24 cellular contexts compared by ENCODE assay signal in the genomic region with DNA sequence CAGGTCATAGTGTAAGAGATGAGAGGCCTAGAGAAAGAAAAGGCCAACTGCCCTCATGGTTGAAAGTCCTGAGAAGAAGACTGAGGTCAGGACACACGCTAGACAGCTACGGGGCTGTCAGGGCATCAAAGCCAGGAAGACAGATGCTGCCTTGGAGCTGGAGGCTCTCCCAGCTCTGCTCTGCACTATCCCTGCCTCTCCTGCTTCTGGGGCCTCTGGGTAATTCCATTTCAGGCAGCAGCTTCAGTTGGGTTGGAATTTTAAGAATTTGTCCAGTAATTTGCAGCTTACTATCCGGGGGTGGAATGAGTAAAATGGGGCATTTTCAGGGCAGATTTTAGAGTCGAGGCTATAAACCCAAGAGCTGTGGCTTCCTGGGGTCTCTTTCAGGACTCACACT.
DNase-seq lines count a peak whose midpoint lies in the region; ATAC-seq and TF ChIP-seq lines count a peak whose summit lies in the region.
"Had no signal": no experiment of that assay in that cellular context is flagged by ENCODE, and none has a peak within 500 bp of the region (broad histone marks: within the 10 kb centered on the region; RNA-seq: fewer than 3 reads in every experiment).

No MANE protein-coding gene starts in this region.

- H2AFZ ChIP-seq in fibroblast of lung (ENCODE audit: low read length) = peak overlapping the region; percentile 47

- H3K27ac ChIP-seq in C4-2B (peak overlapping the region; percentile 65), SJSA1 (peak overlapping the region; percentile 59), fibroblast of lung (ENCODE audit: insufficient read depth, low read length) (no peak overlapping the region)
- H3K27ac ChIP-seq: cardiac muscle cell, lower lobe of right lung, prostate gland had no signal

- peak overlapping the region; percentile 38 to 86 (median 77) for H3K27ac Mint-ChIP-seq in nephron
- H3K27ac Mint-ChIP-seq: endodermal cell; natural killer cell; stimulated activated naive CD8-positive, alpha-beta T cell treated with anti-CD3 and anti-CD28 coated beads, Interleukin-15, Interleukin-2, amounts not matched to agents 100 ng/mL and 50 ng/mL, for 24 hours had no signal

- H3K79me2 ChIP-seq in fibroblast of lung (ENCODE audit: control insufficient read depth, insufficient read depth, low read length) = no peaks in the 10 kb centered on the region

- peak in 1 of 2 experiments; percentile 64 for DNase-seq in SJSA1 (ENCODE audit: low read depth in 1 of 2, low spot score in 2 of 2)
- peak in 1 of 2 donors; percentile 79 for DNase-seq in fibroblast of lung (ENCODE audit: low read depth in 2 of 2)
- DNase-seq in LoVo (ENCODE audit: low spot score) = no peak
- no peak for DNase-seq in activated T-cell treated with anti-CD3 and anti-CD28 coated beads for 4 hours
- DNase-seq: activated CD4-positive, alpha-beta T cell treated with anti-CD3 and anti-CD28 coated beads for 4 hours; activated CD8-positive, alpha-beta memory T cell treated with anti-CD3 and anti-CD28 coated beads, Interleukin-2, amount 50 U/mL, for 4 hours; activated naive CD4-positive, alpha-beta T cell; Calu3; endodermal cell; foreskin keratinocyte; lower lobe of right lung; natural killer cell; NCI-H2029; NCI-H510A treated with DMSO at 0.1 percent for 48 hours; SHP77 treated with DMSO at 0.1 percent for 48 hours; stimulated activated CD4-positive, alpha-beta T cell treated with anti-CD3 and anti-CD28 coated beads, Interleukin-15, amount 100 ng/mL, for 24 hours had no signal

- H3K27me3 Mint-ChIP-seq in nephron (ENCODE audit: low read depth) = no peaks in the 10 kb centered on the region

- H3K4me2 ChIP-seq in fibroblast of lung (ENCODE audit: extremely low read depth, insufficient read depth, low read length) = no peak overlapping the region

- peaks cover 4% of the 10 kb centered on the region for H3K9me3 Mint-ChIP-seq in nephron

- H3K4me3 Mint-ChIP-seq in nephron = no peak overlapping the region
- H3K4me3 Mint-ChIP-seq: endodermal cell; natural killer cell; stimulated activated naive CD8-positive, alpha-beta T cell treated with anti-CD3 and anti-CD28 coated beads, Interleukin-15, Interleukin-2, amounts not matched to agents 100 ng/mL and 50 ng/mL, for 24 hours had no signal

- no peaks in the 10 kb centered on the region for H4K20me1 ChIP-seq in fibroblast of lung (ENCODE audit: control insufficient read depth, extremely low read depth, insufficient read depth, low read length)

- H3K36me3 Mint-ChIP-seq in nephron (ENCODE audit: low read depth) = no peaks in the 10 kb centered on the region

- H3K36me3 ChIP-seq in SJSA1 (no peaks in the 10 kb centered on the region), fibroblast of lung (ENCODE audit: control insufficient read depth, insufficient read depth, low read length) (no peaks in the 10 kb centered on the region)
- H3K36me3 ChIP-seq: cardiac muscle cell, lower lobe of right lung, prostate gland had no signal

- H3K27me3 ChIP-seq in SJSA1 (replicated peaks) = no peaks in the 10 kb centered on the region
- H3K27me3 ChIP-seq in fibroblast of lung (ENCODE audit: control insufficient read depth, insufficient read depth, low read length) = no peaks in the 10 kb centered on the region
- H3K27me3 ChIP-seq: cardiac muscle cell, foreskin keratinocyte had no signal

- no peak overlapping the region for H3K9ac ChIP-seq in fibroblast of lung (ENCODE audit: insufficient read depth, low read length)

- H3K4me3 ChIP-seq in SJSA1 = no peak overlapping the region
- H3K4me3 ChIP-seq in fibroblast of lung (replicated peaks in 1 of 4; ENCODE audit: control extremely low read depth in 1 of 4, insufficient read depth in 1 of 4, low read depth in 3 of 4, low read length in 4 of 4) = no peak overlapping the region
- H3K4me3 ChIP-seq: cardiac muscle cell, lower lobe of right lung, prostate gland had no signal

- H3K4me1 ChIP-seq in SJSA1 (replicated peaks) (peaks cover 37% of the 10 kb centered on the region), fibroblast of lung (ENCODE audit: control insufficient read depth, extremely low read depth, insufficient read depth, low read length) (peaks cover 2% of the 10 kb centered on the region)
- H3K4me1 ChIP-seq: lower lobe of right lung, prostate gland had no signal

- ATAC-seq in GM21367 (IDR thresholded peaks at IDR 0.05; ENCODE audit: unreplicated experiment) (no peak), HG02884 (IDR thresholded peaks at IDR 0.05; ENCODE audit: unreplicated experiment) (no peak)
- ATAC-seq: foreskin keratinocyte, HCT116, lower lobe of right lung, natural killer cell had no signal

- H3K9me3 ChIP-seq in SJSA1 (replicated peaks) (no peaks in the 10 kb centered on the region), fibroblast of lung (ENCODE audit: control insufficient read depth, insufficient read depth, low read depth, low read length) (no peaks in the 10 kb centered on the region)
- H3K9me3 ChIP-seq: lower lobe of right lung, prostate gland had no signal

- peaks cover 21% of the 10 kb centered on the region for H3K4me1 Mint-ChIP-seq in nephron

- TF ChIP-seq CTCF in C4-2B (conservative IDR thresholded peaks at IDR 0.05) (no peak), fibroblast of lung (conservative IDR thresholded peaks at IDR 0.05 in 1 of 2, IDR thresholded peaks at IDR 0.05 in 1 of 2; ENCODE audit: low read depth in 1 of 2, low read length in 2 of 2) (no peak), nephron (IDR thresholded peaks at IDR 0.05; ENCODE audit: unreplicated experiment in 3 of 3) (no peak)
